Comparison of ENCODE assay signal across 13 cellular contexts in genomic region chr2:109174214-109174613, GRCh38. TPM values are rescaled to one million over a fixed set of nuclear protein-coding genes. Genes with fewer than 3 reads are reported as not detected.
DNase-seq lines count a peak whose midpoint lies in the region; ATAC-seq, FAIRE-seq and TF ChIP-seq lines count a peak whose summit lies in the region.
"Had no signal": no experiment of that assay in that cellular context is flagged by ENCODE, and none has a peak within 500 bp of the region (broad histone marks: within the 10 kb centered on the region; RNA-seq: fewer than 3 reads in every experiment).

No MANE protein-coding gene starts in this region.

- no peaks in the 10 kb centered on the region for H3K27me3 ChIP-seq in upper lobe of right lung
- no peaks in the 10 kb centered on the region for H3K27me3 ChIP-seq in H9 (ENCODE audit: insufficient read depth, low read length)
- H3K27me3 ChIP-seq: testis had no signal

- H3K4me3 ChIP-seq in coronary artery, result no peak overlapping the region
- H3K4me3 ChIP-seq in upper lobe of right lung, result no peak overlapping the region
- H3K4me3 ChIP-seq: testis had no signal

- H3K36me3 Mint-ChIP-seq in activated naive CD8-positive, alpha-beta T cell treated with anti-CD3 and anti-CD28 coated beads, Interleukin-2, amount 10 ng/mL, durations not matched to agents 7 days and 5 days, result peaks cover 2% of the 10 kb centered on the region
- peaks cover 4% of the 10 kb centered on the region for H3K36me3 Mint-ChIP-seq in activated naive CD8-positive, alpha-beta T cell treated with anti-CD3 and anti-CD28 coated beads, Interleukin-2, amount 50 U/mL, for 24 hours (ENCODE audit: low read depth)
- H3K36me3 Mint-ChIP-seq in mesothelial cell of epicardium (no peaks in the 10 kb centered on the region), H9 (ENCODE audit: insufficient read depth in 1 of 3, low read depth in 3 of 3) (peaks cover 2 to 4% (median 2%) of the 10 kb centered on the region in 3 experiments; a peak in 3 of 7 replicates)

- peaks cover 9% of the 10 kb centered on the region for H3K4me1 Mint-ChIP-seq in activated naive CD8-positive, alpha-beta T cell treated with anti-CD3 and anti-CD28 coated beads, Interleukin-2, amount 10 ng/mL, durations not matched to agents 7 days and 5 days
- peaks cover 29% of the 10 kb centered on the region for H3K4me1 Mint-ChIP-seq in activated naive CD8-positive, alpha-beta T cell treated with anti-CD3 and anti-CD28 coated beads, Interleukin-2, amount 50 U/mL, for 24 hours
- H3K4me1 Mint-ChIP-seq in mesothelial cell of epicardium (peaks cover 31% of the 10 kb centered on the region), H9 (peaks cover 28 to 31% of the 10 kb centered on the region in 2 experiments)

- WGBS in H9 (ENCODE audit: extremely low coverage, insufficient read length, low lambda C conversion rate), result no CpG with 5 or more reads among the region's 4 CpGs

- H3K9ac ChIP-seq in H9 (ENCODE audit: extremely low read depth, insufficient read length, low read length), result no peak overlapping the region

- no peak overlapping the region for H4K5ac ChIP-seq in H9 (ENCODE audit: insufficient read length, low read depth, low read length)

- H3K4me1 ChIP-seq in upper lobe of right lung, result peaks cover 61% of the 10 kb centered on the region
- H3K4me1 ChIP-seq in H9 (ENCODE audit: insufficient read depth, low read length), result no peaks in the 10 kb centered on the region; the same call in 1 of the 2 replicates

- peak; percentile 50 for ATAC-seq in activated naive CD8-positive, alpha-beta T cell treated with anti-CD3 and anti-CD28 coated beads, Interleukin-2, amount 10 ng/mL, durations not matched to agents 7 days and 5 days (ENCODE audit: low read depth)
- no peak for ATAC-seq in activated naive CD8-positive, alpha-beta T cell treated with anti-CD3 and anti-CD28 coated beads, Interleukin-2, amount 50 U/mL, for 24 hours
- ATAC-seq in upper lobe of right lung, result no peak
- ATAC-seq: natural killer cell had no signal

- no peak overlapping the region for H3K18ac ChIP-seq in H9 (ENCODE audit: insufficient read length, low read depth, low read length)

- no peak for FAIRE-seq in frontal cortex (lab: Jason Lieb, UNC)

- no peak overlapping the region for H2BK5ac ChIP-seq in H9 (ENCODE audit: insufficient read length, low read length)

- no peak for DNase-seq in activated naive CD8-positive, alpha-beta T cell treated with anti-CD3 and anti-CD28 coated beads, Interleukin-2, amount 10 ng/mL, durations not matched to agents 7 days and 5 days
- DNase-seq in activated naive CD8-positive, alpha-beta T cell treated with anti-CD3 and anti-CD28 coated beads, Interleukin-2, amount 50 U/mL, for 24 hours, result no peak
- DNase-seq in coronary artery (ENCODE audit: low spot score), result no peak
- DNase-seq in mesothelial cell of epicardium (ENCODE audit: low spot score in 2 of 2, unreplicated experiment in 2 of 2), result no peak
- no peak for DNase-seq in upper lobe of right lung
- DNase-seq in frontal cortex (ENCODE audit: low spot score in 2 of 2), result no peak
- no peak for DNase-seq in H9
- DNase-seq in NCI-H2081 treated with DMSO at 0.1 percent for 48 hours (lab: John Stamatoyannopoulos, UW), result no peak
- DNase-seq: cortex of kidney; natural killer cell; NCI-H1048; NK-92 treated with Interleukin-12 subunit alpha and Interleukin-12 subunit beta, amount 100 ng/mL, for 24 hours had no signal

- no peak overlapping the region for H4K8ac ChIP-seq in H9 (replicated peaks; ENCODE audit: insufficient read length, low read depth, low read length)

- H3K23me2 ChIP-seq in H9 (ENCODE audit: insufficient read length, low read depth, low read length, poor library complexity, severe bottlenecking), result no peaks in the 10 kb centered on the region

- no peak overlapping the region for H4K91ac ChIP-seq in H9 (ENCODE audit: insufficient read length, low read depth, low read length)

- POLR2A ChIA-PET in activated naive CD8-positive, alpha-beta T cell treated with anti-CD3 and anti-CD28 coated beads, Interleukin-2, amount 10 ng/mL, durations not matched to agents 7 days and 5 days (lab: Charles Lee), result no interaction called here

- H2AFZ ChIP-seq in H9 (ENCODE audit: low read length), result no peak overlapping the region

- no peak overlapping the region for H3K56ac ChIP-seq in H9 (ENCODE audit: insufficient read length, low read depth, low read length)

- H3K4me3 Mint-ChIP-seq in activated naive CD8-positive, alpha-beta T cell treated with anti-CD3 and anti-CD28 coated beads, Interleukin-2, amount 10 ng/mL, durations not matched to agents 7 days and 5 days, result no peak overlapping the region
- H3K4me3 Mint-ChIP-seq in activated naive CD8-positive, alpha-beta T cell treated with anti-CD3 and anti-CD28 coated beads, Interleukin-2, amount 50 U/mL, for 24 hours, result no peak overlapping the region
- H3K4me3 Mint-ChIP-seq in mesothelial cell of epicardium, result no peak overlapping the region
- no peak overlapping the region for H3K4me3 Mint-ChIP-seq in H9
- H3K4me3 Mint-ChIP-seq: natural killer cell had no signal

- no peak overlapping the region for H2AK5ac ChIP-seq in H9 (ENCODE audit: insufficient read length, low read length)

- H3K27ac ChIP-seq in coronary artery (peak overlapping the region; percentile 92 to 96), upper lobe of right lung (peak overlapping the region; percentile 82), H9 (ENCODE audit: insufficient read length, low read depth, low read length) (no peak overlapping the region)

- intact Hi-C loops in upper lobe of right lung (cut with DNase I), result no loop called here

- H4K20me1 ChIP-seq in H9 (ENCODE audit: control insufficient read depth, insufficient read depth, insufficient read length), result no peaks in the 10 kb centered on the region

- no peak overlapping the region for H3K27ac Mint-ChIP-seq in activated naive CD8-positive, alpha-beta T cell treated with anti-CD3 and anti-CD28 coated beads, Interleukin-2, amount 10 ng/mL, durations not matched to agents 7 days and 5 days
- H3K27ac Mint-ChIP-seq in activated naive CD8-positive, alpha-beta T cell treated with anti-CD3 and anti-CD28 coated beads, Interleukin-2, amount 50 U/mL, for 24 hours, result no peak overlapping the region
- H3K27ac Mint-ChIP-seq in mesothelial cell of epicardium, result peak overlapping the region; percentile 91
- H3K27ac Mint-ChIP-seq in H9, result 0 out of 7 replicates have a peak overlapping the region, but pooled peaks of 1 of the 3 experiments have one; percentile 53
- H3K27ac Mint-ChIP-seq: natural killer cell had no signal

- H2BK12ac ChIP-seq in H9 (ENCODE audit: insufficient read length, low read depth, low read length), result no peak overlapping the region

- no peaks in the 10 kb centered on the region for H3K79me1 ChIP-seq in H9 (ENCODE audit: insufficient read depth, low read depth, low read length, poor library complexity, severe bottlenecking)

- H3K4ac ChIP-seq in H9 (ENCODE audit: low read depth, low read length), result no peak overlapping the region

- H2BK20ac ChIP-seq in H9 (ENCODE audit: low read depth, low read length, poor library complexity, severe bottlenecking), result no peak overlapping the region

- H2BK15ac ChIP-seq in H9 (ENCODE audit: low read depth, low read length), result no peak overlapping the region

- no peaks in the 10 kb centered on the region for H3K79me2 ChIP-seq in H9 (ENCODE audit: insufficient read depth, low read length)

- peaks cover 3% of the 10 kb centered on the region for H3K9me3 Mint-ChIP-seq in activated naive CD8-positive, alpha-beta T cell treated with anti-CD3 and anti-CD28 coated beads, Interleukin-2, amount 10 ng/mL, durations not matched to agents 7 days and 5 days
- peaks cover 11% of the 10 kb centered on the region for H3K9me3 Mint-ChIP-seq in activated naive CD8-positive, alpha-beta T cell treated with anti-CD3 and anti-CD28 coated beads, Interleukin-2, amount 50 U/mL, for 24 hours
- H3K9me3 Mint-ChIP-seq in mesothelial cell of epicardium (peaks cover 2% of the 10 kb centered on the region), H9 (peaks cover 12 to 15% of the 10 kb centered on the region in 2 experiments; a peak in 4 of 5 replicates)

- TF ChIP-seq CTCF in coronary artery (IDR thresholded peaks at IDR 0.05) (no peak), mesothelial cell of epicardium (IDR thresholded peaks at IDR 0.05; ENCODE audit: unreplicated experiment) (no peak), upper lobe of right lung (IDR thresholded peaks at IDR 0.05) (no peak), H9 (conservative IDR thresholded peaks at IDR 0.05) (no peak)

- no peak overlapping the region for H2BK120ac ChIP-seq in H9 (ENCODE audit: low read depth, low read length, poor library complexity, severe bottlenecking)

- H3K9me3 ChIP-seq in upper lobe of right lung, result no peaks in the 10 kb centered on the region
- H3K9me3 ChIP-seq in H9 (ENCODE audit: control insufficient read depth, low read depth, low read length), result no peaks in the 10 kb centered on the region
- H3K9me3 ChIP-seq: testis had no signal

- no peak overlapping the region for H3T11ph ChIP-seq in H9 (ENCODE audit: low read length)

- H3K14ac ChIP-seq in H9 (ENCODE audit: insufficient read depth, low read length), result no peak overlapping the region

- no peaks in the 10 kb centered on the region for H3K27me3 Mint-ChIP-seq in activated naive CD8-positive, alpha-beta T cell treated with anti-CD3 and anti-CD28 coated beads, Interleukin-2, amount 10 ng/mL, durations not matched to agents 7 days and 5 days
- H3K27me3 Mint-ChIP-seq in activated naive CD8-positive, alpha-beta T cell treated with anti-CD3 and anti-CD28 coated beads, Interleukin-2, amount 50 U/mL, for 24 hours, result no peaks in the 10 kb centered on the region
- peaks cover 9% of the 10 kb centered on the region for H3K27me3 Mint-ChIP-seq in mesothelial cell of epicardium (ENCODE audit: low read depth)
- H3K27me3 Mint-ChIP-seq in H9 (ENCODE audit: low read depth), result no peaks in the 10 kb centered on the region; the same call in 1 of the 2 replicates

- H3K4me2 ChIP-seq in H9 (ENCODE audit: insufficient read depth, insufficient read length, low read length), result no peak overlapping the region

- no peak overlapping the region for H3K23ac ChIP-seq in H9 (ENCODE audit: insufficient read length, low read depth, low read length)

- no peaks in the 10 kb centered on the region for H3K36me3 ChIP-seq in upper lobe of right lung

RNA-seq across cellular contexts. Expression of gene SH3RF3, which starts 45.2 kb away (rescaled TPM):
- total RNA-seq in activated naive CD8-positive, alpha-beta T cell treated with anti-CD3 and anti-CD28 coated beads, Interleukin-2, amount 10 ng/mL, durations not matched to agents 7 days and 5 days, result under 1 TPM; 0.31 to 0.36 TPM
- 2.5 to 2.8 TPM (median 2.7 TPM) in 3 replicates for total RNA-seq in mesothelial cell of epicardium
- 7.4 TPM for total RNA-seq in upper lobe of right lung
- 9.0 TPM for total RNA-seq in frontal cortex
- total RNA-seq in H9 (2021), result 0.46 TPM in 2 replicates
